In genomic region chr17:50042211-50042610, GRCh38 we compare ENCODE assay signal across 21 cellular contexts. TPM values are rescaled to one million over a fixed set of nuclear protein-coding genes. Genes with fewer than 3 reads are reported as not detected.
A peak's percentile ranks its signal among the peaks of the same experiment; 100 is the strongest.
DNase-seq lines count a peak whose midpoint lies in the region; ATAC-seq and TF ChIP-seq lines count a peak whose summit lies in the region.
"Had no signal": no experiment of that assay in that cellular context is flagged by ENCODE, and none has a peak within 500 bp of the region (broad histone marks: within the 10 kb centered on the region; RNA-seq: fewer than 3 reads in every experiment).

No MANE protein-coding gene starts in this region.

- no peak for DNase-seq in activated T-cell treated with anti-CD3 and anti-CD28 coated beads, Interleukin-2, amount 50 U/mL, for 72 hours
- DNase-seq in activated T-cell treated with anti-CD3 and anti-CD28 coated beads, Interleukin-2, amount 50 U/mL, for 24 hours = no peak
- DNase-seq in coronary artery (ENCODE audit: low spot score) (peak; percentile 36), posterior vena cava (ENCODE audit: low spot score) (peak; percentile 24), SJCRH30 (no peak)
- DNase-seq: ACHN, AML-193, BE2C, DMS53, DMS79 treated with DMSO at 0.1 percent for 48 hours, GF-D8, GM23248, HCEC 1CT had no signal

- H3K27me3 ChIP-seq in SJCRH30 = no peaks in the 10 kb centered on the region
- H3K27me3 ChIP-seq: BE2C had no signal

- intact Hi-C loops in posterior vena cava (cut with DNase I) = no loop called here

- ATAC-seq in activated T-cell treated with anti-CD3 and anti-CD28 coated beads, Interleukin-2, amount 50 U/mL, for 72 hours (replicated peaks in 1 of 2) = no peak
- no peak for ATAC-seq in GM19455 (IDR thresholded peaks at IDR 0.05; ENCODE audit: unreplicated experiment)

- H3K9me3 ChIP-seq in SJCRH30 (replicated peaks) = no peaks in the 10 kb centered on the region
- H3K9me3 ChIP-seq: BE2C; BLaER1 treated with 17β-estradiol and CSF1 and Interleukin-3, amounts not matched to agents 10 nM and 100 nM had no signal

- H3K27ac ChIP-seq in coronary artery (no peak overlapping the region), SJCRH30 (no peak overlapping the region)
- H3K27ac ChIP-seq: 22Rv1; BLaER1 treated with 17β-estradiol and CSF1 and Interleukin-3, amounts not matched to agents 10 nM and 100 nM; GM23248 had no signal

- peaks cover 1% of the 10 kb centered on the region for H3K4me1 Mint-ChIP-seq in activated T-cell treated with anti-CD3 and anti-CD28 coated beads, Interleukin-2, amount 50 U/mL, for 72 hours (ENCODE audit: low read depth)
- peaks cover 2% of the 10 kb centered on the region for H3K4me1 Mint-ChIP-seq in activated T-cell treated with anti-CD3 and anti-CD28 coated beads, Interleukin-2, amount 50 U/mL, for 24 hours (ENCODE audit: low read depth)
- H3K4me1 Mint-ChIP-seq: CD14-positive monocyte; CD8-positive, alpha-beta memory T cell had no signal

- H3K27me3 Mint-ChIP-seq in activated T-cell treated with anti-CD3 and anti-CD28 coated beads, Interleukin-2, amount 50 U/mL, for 72 hours (ENCODE audit: low read depth) = no peaks in the 10 kb centered on the region
- H3K27me3 Mint-ChIP-seq in activated T-cell treated with anti-CD3 and anti-CD28 coated beads, Interleukin-2, amount 50 U/mL, for 24 hours = peaks cover 5% of the 10 kb centered on the region

- H3K9me3 Mint-ChIP-seq in activated T-cell treated with anti-CD3 and anti-CD28 coated beads, Interleukin-2, amount 50 U/mL, for 72 hours = no peaks in the 10 kb centered on the region
- no peaks in the 10 kb centered on the region for H3K9me3 Mint-ChIP-seq in activated T-cell treated with anti-CD3 and anti-CD28 coated beads, Interleukin-2, amount 50 U/mL, for 24 hours
- H3K9me3 Mint-ChIP-seq: CD14-positive monocyte; CD4-positive, alpha-beta T cell; CD8-positive, alpha-beta memory T cell had no signal

- TF ChIP-seq CTCF in coronary artery (IDR thresholded peaks at IDR 0.05) = no peak

- H3K4me3 ChIP-seq in coronary artery = no peak overlapping the region
- no peak overlapping the region for H3K4me3 ChIP-seq in SJCRH30
- H3K4me3 ChIP-seq: BLaER1 treated with 17β-estradiol and CSF1 and Interleukin-3, amounts not matched to agents 10 nM and 100 nM; GM23248 had no signal

- no peak overlapping the region for H3K4me3 Mint-ChIP-seq in activated T-cell treated with anti-CD3 and anti-CD28 coated beads, Interleukin-2, amount 50 U/mL, for 72 hours
- no peak overlapping the region for H3K4me3 Mint-ChIP-seq in activated T-cell treated with anti-CD3 and anti-CD28 coated beads, Interleukin-2, amount 50 U/mL, for 24 hours
- H3K4me3 Mint-ChIP-seq: CD14-positive monocyte; CD4-positive, alpha-beta T cell; CD8-positive, alpha-beta memory T cell had no signal

- no peaks in the 10 kb centered on the region for H3K36me3 Mint-ChIP-seq in activated T-cell treated with anti-CD3 and anti-CD28 coated beads, Interleukin-2, amount 50 U/mL, for 72 hours (ENCODE audit: insufficient read depth in 2 of 2)
- H3K36me3 Mint-ChIP-seq in activated T-cell treated with anti-CD3 and anti-CD28 coated beads, Interleukin-2, amount 50 U/mL, for 24 hours (ENCODE audit: low read depth) = no peaks in the 10 kb centered on the region
- H3K36me3 Mint-ChIP-seq: CD14-positive monocyte had no signal

- peak overlapping the region; percentile 48 for H3K27ac Mint-ChIP-seq in activated T-cell treated with anti-CD3 and anti-CD28 coated beads, Interleukin-2, amount 50 U/mL, for 72 hours
- no peak overlapping the region for H3K27ac Mint-ChIP-seq in activated T-cell treated with anti-CD3 and anti-CD28 coated beads, Interleukin-2, amount 50 U/mL, for 24 hours
- H3K27ac Mint-ChIP-seq: CD14-positive monocyte; CD4-positive, alpha-beta T cell had no signal

- H3K4me1 ChIP-seq in SJCRH30 = no peaks in the 10 kb centered on the region
- H3K4me1 ChIP-seq: BE2C had no signal

- no peaks in the 10 kb centered on the region for H3K36me3 ChIP-seq in SJCRH30
- H3K36me3 ChIP-seq: BE2C; BLaER1 treated with 17β-estradiol and CSF1 and Interleukin-3, amounts not matched to agents 10 nM and 100 nM had no signal

RNA-seq across cellular contexts. Expression of gene ITGA3, which starts 13.7 kb away (rescaled TPM):
- 10 to 100 TPM; 16.6 to 16.9 TPM for total RNA-seq in activated T-cell treated with anti-CD3 and anti-CD28 coated beads, Interleukin-2, amount 50 U/mL, for 72 hours
- total RNA-seq in posterior vena cava = 10 to 100 TPM; 56.3 to 80.3 TPM
- 2.9 and 3.7 TPM in 2 replicates for total RNA-seq in SJCRH30 (2014; rRNA removed; shearing (Covaris generic))

RNA-seq across cellular contexts. Expression of gene DLX3, which starts 47.2 kb away (rescaled TPM):
- under 1 TPM in 1 of 2 donors, not detected in 1; 0.12 TPM for total RNA-seq in activated T-cell treated with anti-CD3 and anti-CD28 coated beads, Interleukin-2, amount 50 U/mL, for 72 hours
- total RNA-seq in posterior vena cava = under 1 TPM in 1 of 2 donors, not detected in 1; 0.23 TPM
- total RNA-seq in SJCRH30 (2014; rRNA removed; shearing (Covaris generic)) = not detected in 2 replicates
- total RNA-seq: CD4-positive, alpha-beta T cell; Daoy; H7 had no signal

RNA-seq across cellular contexts. Expression of gene PDK2, which starts 52.9 kb away (rescaled TPM):
- total RNA-seq in activated T-cell treated with anti-CD3 and anti-CD28 coated beads, Interleukin-2, amount 50 U/mL, for 72 hours = 10 to 100 TPM; 26.6 to 34.6 TPM
- 10 to 100 TPM; 26.0 to 27.7 TPM for total RNA-seq in posterior vena cava
- total RNA-seq in SJCRH30 (2014; rRNA removed; shearing (Covaris generic)) = 10.7 and 12.5 TPM in 2 replicates

Comparison
In these comparisons a context has a peak if more than half of its experiments do, and no peak if none do; other contexts are left out.
1. DNase-seq: peak in coronary artery (single experiment) and posterior vena cava (single experiment); none in activated T-cell treated with anti-CD3 and anti-CD28 coated beads, Interleukin-2, amount 50 U/mL, for 72 hours (0 of 2), activated T-cell treated with anti-CD3 and anti-CD28 coated beads, Interleukin-2, amount 50 U/mL, for 24 hours (single experiment) and SJCRH30 (0 of 2).